14 cellular contexts compared by ENCODE assay signal in the genomic region with DNA sequence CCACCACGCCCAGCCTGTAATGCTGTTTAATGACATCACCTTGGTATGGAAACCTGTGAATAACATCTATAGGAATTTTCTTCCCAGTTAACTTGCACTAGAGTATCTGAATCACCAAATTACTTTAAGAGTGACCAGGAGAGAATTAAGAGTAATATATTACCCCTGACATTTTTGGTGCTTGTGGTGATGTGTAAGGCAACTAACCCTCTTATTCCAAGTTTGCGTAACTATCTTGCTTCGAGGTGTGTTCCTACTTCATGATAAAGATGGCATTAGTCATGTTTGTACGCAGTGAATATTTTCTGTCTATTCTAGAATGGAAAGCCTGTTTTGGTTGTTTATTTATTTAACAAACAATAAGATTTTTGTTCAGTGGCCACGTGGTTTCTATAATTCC.
"Had no signal": no experiment of that assay in that cellular context is flagged by ENCODE, and none has a peak within 500 bp of the region (broad histone marks: within the 10 kb centered on the region; RNA-seq: fewer than 3 reads in every experiment).

No MANE protein-coding gene starts in this region.

- H3K27me3 Mint-ChIP-seq: activated CD4-positive, alpha-beta memory T cell treated with anti-CD3 and anti-CD28 coated beads for 36 hours; activated naive CD8-positive, alpha-beta T cell treated with anti-CD3 and anti-CD28 coated beads, Interleukin-2, amount 10 ng/mL, durations not matched to agents 7 days and 5 days; stimulated activated naive CD8-positive, alpha-beta T cell treated with anti-CD3 and anti-CD28 coated beads, Interleukin-15, Interleukin-2, amounts not matched to agents 100 ng/mL and 50 ng/mL, for 24 hours had no signal

- H3K27me3 ChIP-seq: heart left ventricle, right lobe of liver, upper lobe of right lung had no signal

- H3K27ac ChIP-seq: heart left ventricle, left ventricle myocardium inferior, prostate gland, right lobe of liver, upper lobe of right lung had no signal

- H3K9me3 Mint-ChIP-seq: activated CD4-positive, alpha-beta memory T cell treated with anti-CD3 and anti-CD28 coated beads for 36 hours; activated naive CD8-positive, alpha-beta T cell treated with anti-CD3 and anti-CD28 coated beads, Interleukin-2, amount 10 ng/mL, durations not matched to agents 7 days and 5 days; activated T-cell treated with anti-CD3 and anti-CD28 coated beads, Interleukin-2, amount 50 U/mL, for 4 hours; nephron had no signal

- H3K4me1 ChIP-seq: prostate gland, upper lobe of right lung had no signal

- H3K36me3 ChIP-seq: prostate gland, right lobe of liver, upper lobe of right lung had no signal

- H3K4me3 Mint-ChIP-seq: activated CD4-positive, alpha-beta memory T cell treated with anti-CD3 and anti-CD28 coated beads for 36 hours; activated naive CD8-positive, alpha-beta T cell treated with anti-CD3 and anti-CD28 coated beads, Interleukin-2, amount 10 ng/mL, durations not matched to agents 7 days and 5 days; activated T-cell treated with anti-CD3 and anti-CD28 coated beads, Interleukin-2, amount 50 U/mL, for 4 hours; nephron; stimulated activated naive CD8-positive, alpha-beta T cell treated with anti-CD3 and anti-CD28 coated beads, Interleukin-15, Interleukin-2, amounts not matched to agents 100 ng/mL and 50 ng/mL, for 24 hours had no signal

- H3K36me3 Mint-ChIP-seq: activated CD4-positive, alpha-beta memory T cell treated with anti-CD3 and anti-CD28 coated beads for 36 hours; activated naive CD8-positive, alpha-beta T cell treated with anti-CD3 and anti-CD28 coated beads, Interleukin-2, amount 10 ng/mL, durations not matched to agents 7 days and 5 days had no signal

- H3K9me3 ChIP-seq: heart left ventricle, left ventricle myocardium inferior, prostate gland, right lobe of liver, upper lobe of right lung had no signal

- H3K4me1 Mint-ChIP-seq: activated naive CD8-positive, alpha-beta T cell treated with anti-CD3 and anti-CD28 coated beads, Interleukin-2, amount 10 ng/mL, durations not matched to agents 7 days and 5 days; nephron had no signal

- H3K4me3 ChIP-seq: heart left ventricle, left ventricle myocardium inferior, prostate gland, right lobe of liver, upper lobe of right lung had no signal

- H3K27ac Mint-ChIP-seq: activated CD4-positive, alpha-beta memory T cell treated with anti-CD3 and anti-CD28 coated beads for 36 hours; activated naive CD8-positive, alpha-beta T cell treated with anti-CD3 and anti-CD28 coated beads, Interleukin-2, amount 10 ng/mL, durations not matched to agents 7 days and 5 days; nephron; stimulated activated naive CD8-positive, alpha-beta T cell treated with anti-CD3 and anti-CD28 coated beads, Interleukin-15, Interleukin-2, amounts not matched to agents 100 ng/mL and 50 ng/mL, for 24 hours had no signal

- DNase-seq: activated CD4-positive, alpha-beta memory T cell treated with anti-CD3 and anti-CD28 coated beads for 36 hours; activated CD4-positive, alpha-beta T cell treated with anti-CD3 and anti-CD28 coated beads for 1 hour; activated gamma-delta T cell; activated naive CD8-positive, alpha-beta T cell treated with anti-CD3 and anti-CD28 coated beads, Interleukin-2, amount 10 ng/mL, durations not matched to agents 7 days and 5 days; activated T-cell treated with anti-CD3 and anti-CD28 coated beads, Interleukin-2, amount 50 U/mL, for 4 hours; anterior cingulate cortex; heart left ventricle; left ventricle myocardium inferior; mesendoderm; right lobe of liver; upper lobe of right lung had no signal
